1 cellular context compared by ENCODE assay signal in the genomic region with DNA sequence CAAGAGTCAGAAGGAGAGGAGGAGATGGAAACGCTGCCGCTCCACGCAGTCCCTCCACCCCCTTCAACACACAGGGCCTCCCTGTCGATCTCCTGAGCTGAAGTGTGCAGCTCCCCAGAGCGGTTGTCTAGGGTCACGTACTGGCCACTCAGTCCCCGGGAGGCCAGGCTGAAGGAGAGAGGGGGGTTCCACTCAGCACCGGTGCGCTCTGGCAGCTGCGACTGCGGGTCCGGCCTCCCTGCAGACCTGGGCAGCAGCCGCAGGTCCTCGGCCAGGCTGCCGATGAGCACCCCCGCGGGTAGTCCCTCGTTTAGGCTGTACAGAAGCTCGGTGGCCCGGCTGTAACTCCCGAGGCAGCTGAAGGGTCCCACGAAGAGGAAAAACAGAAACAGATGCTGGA.
TF ChIP-seq lines count a peak whose summit lies in the region.

No MANE protein-coding gene starts in this region.

TF ChIP-seq in GM23338, 12 proteins besides CTCF, POLR2A, EP300 and RAD21:
- no peak for TF ChIP-seq ZNF462 (CRISPR knock-in tag; IDR thresholded peaks at IDR 0.05)
- TF ChIP-seq EZH2 (IDR thresholded peaks at IDR 0.05; ENCODE audit: low read depth, unreplicated experiment) = peak; percentile 51
- no peak for TF ChIP-seq CREB1 (CRISPR knock-in tag; IDR thresholded peaks at IDR 0.05; ENCODE audit: low read depth)
TF ChIP-seq in GM23338: peak in this region for 1.
